ENCODE assay signal across 1 cellular context in genomic region chr3:183517656-183518055, GRCh38.
TF ChIP-seq lines count a peak whose summit lies in the region.

No MANE protein-coding gene starts in this region.

TF ChIP-seq in GM23338, 12 proteins besides CTCF, POLR2A, EP300 and RAD21 (continued from another document):
- TF ChIP-seq ZNF462 (CRISPR knock-in tag; IDR thresholded peaks at IDR 0.05) (no peak), EZH2phosphoT487 (IDR thresholded peaks at IDR 0.05; ENCODE audit: unreplicated experiment) (no peak), ZNF331 (CRISPR knock-in tag; IDR thresholded peaks at IDR 0.05; ENCODE audit: low read depth) (no peak), EZH2 (IDR thresholded peaks at IDR 0.05; ENCODE audit: low read depth, unreplicated experiment) (no peak), STAT1 (IDR thresholded peaks at IDR 0.05; ENCODE audit: unreplicated experiment) (no peak)
- TF ChIP-seq, protein P1, sequence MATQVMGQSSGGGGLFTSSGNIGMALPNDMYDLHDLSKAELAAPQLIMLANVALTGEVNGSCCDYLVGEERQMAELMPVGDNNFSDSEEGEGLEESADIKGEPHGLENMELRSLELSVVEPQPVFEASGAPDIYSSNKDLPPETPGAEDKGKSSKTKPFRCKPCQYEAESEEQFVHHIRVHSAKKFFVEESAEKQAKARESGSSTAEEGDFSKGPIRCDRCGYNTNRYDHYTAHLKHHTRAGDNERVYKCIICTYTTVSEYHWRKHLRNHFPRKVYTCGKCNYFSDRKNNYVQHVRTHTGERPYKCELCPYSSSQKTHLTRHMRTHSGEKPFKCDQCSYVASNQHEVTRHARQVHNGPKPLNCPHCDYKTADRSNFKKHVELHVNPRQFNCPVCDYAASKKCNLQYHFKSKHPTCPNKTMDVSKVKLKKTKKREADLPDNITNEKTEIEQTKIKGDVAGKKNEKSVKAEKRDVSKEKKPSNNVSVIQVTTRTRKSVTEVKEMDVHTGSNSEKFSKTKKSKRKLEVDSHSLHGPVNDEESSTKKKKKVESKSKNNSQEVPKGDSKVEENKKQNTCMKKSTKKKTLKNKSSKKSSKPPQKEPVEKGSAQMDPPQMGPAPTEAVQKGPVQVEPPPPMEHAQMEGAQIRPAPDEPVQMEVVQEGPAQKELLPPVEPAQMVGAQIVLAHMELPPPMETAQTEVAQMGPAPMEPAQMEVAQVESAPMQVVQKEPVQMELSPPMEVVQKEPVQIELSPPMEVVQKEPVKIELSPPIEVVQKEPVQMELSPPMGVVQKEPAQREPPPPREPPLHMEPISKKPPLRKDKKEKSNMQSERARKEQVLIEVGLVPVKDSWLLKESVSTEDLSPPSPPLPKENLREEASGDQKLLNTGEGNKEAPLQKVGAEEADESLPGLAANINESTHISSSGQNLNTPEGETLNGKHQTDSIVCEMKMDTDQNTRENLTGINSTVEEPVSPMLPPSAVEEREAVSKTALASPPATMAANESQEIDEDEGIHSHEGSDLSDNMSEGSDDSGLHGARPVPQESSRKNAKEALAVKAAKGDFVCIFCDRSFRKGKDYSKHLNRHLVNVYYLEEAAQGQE (IDR thresholded peaks at IDR 0.05; ENCODE audit: unreplicated experiment), result no peak
